ENCODE assay signal across 1 cellular context in the genomic region with DNA sequence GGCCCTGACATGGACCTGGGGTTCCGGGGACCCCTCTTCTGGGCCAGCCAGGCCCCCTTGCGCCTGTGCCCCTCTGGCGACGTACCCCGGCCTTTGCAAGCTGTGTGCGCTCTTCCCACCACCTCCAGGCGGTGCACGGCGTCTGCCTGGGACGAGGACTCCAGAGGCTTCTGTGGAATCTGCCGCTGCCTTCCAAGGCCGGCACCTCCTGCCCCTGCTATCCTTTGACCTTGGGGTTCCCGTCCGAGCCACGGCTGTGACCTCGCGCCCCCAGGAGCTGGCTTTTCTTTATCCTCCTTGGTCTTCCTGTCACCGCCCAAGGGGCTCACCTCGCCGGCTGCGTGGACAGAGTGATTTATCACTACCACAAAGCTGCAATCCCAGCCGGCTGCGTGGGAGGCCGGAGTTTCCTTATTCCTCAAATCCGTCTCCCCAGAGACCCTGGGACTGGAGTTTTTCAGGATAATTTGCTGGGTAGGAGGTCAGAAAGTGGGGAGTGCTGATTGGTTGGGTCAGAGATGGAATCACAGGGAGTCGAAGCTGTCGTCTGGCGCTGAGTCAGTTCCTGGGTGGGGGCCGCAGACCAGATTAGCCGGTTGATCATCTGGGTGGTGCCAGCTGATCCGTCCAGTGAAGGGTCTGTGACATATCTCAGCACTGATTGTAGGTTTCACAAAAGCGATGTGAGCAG.
TF ChIP-seq lines count a peak whose summit lies in the region.

No MANE protein-coding gene starts in this region.

TF ChIP-seq in HepG2, 621 proteins besides CTCF, POLR2A, EP300 and RAD21 (continued from another document and continues in another):
- TF ChIP-seq, protein P1, sequence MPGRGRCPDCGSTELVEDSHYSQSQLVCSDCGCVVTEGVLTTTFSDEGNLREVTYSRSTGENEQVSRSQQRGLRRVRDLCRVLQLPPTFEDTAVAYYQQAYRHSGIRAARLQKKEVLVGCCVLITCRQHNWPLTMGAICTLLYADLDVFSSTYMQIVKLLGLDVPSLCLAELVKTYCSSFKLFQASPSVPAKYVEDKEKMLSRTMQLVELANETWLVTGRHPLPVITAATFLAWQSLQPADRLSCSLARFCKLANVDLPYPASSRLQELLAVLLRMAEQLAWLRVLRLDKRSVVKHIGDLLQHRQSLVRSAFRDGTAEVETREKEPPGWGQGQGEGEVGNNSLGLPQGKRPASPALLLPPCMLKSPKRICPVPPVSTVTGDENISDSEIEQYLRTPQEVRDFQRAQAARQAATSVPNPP (CRISPR knock-in tag; IDR thresholded peaks at IDR 0.05) = no peak
- TF ChIP-seq FLYWCH1 (CRISPR knock-in tag; IDR thresholded peaks at IDR 0.05) (no peak), ZNF614 (CRISPR knock-in tag; IDR thresholded peaks at IDR 0.05; ENCODE audit: borderline replicate concordance) (peak; percentile 11; the same call in 1 of the 2 replicates), ZNF747 (CRISPR knock-in tag; IDR thresholded peaks at IDR 0.05; ENCODE audit: borderline replicate concordance) (no peak), EZH2 (conservative IDR thresholded peaks at IDR 0.05; ENCODE audit: low read depth, low read length) (no peak), RBFOX2 (IDR thresholded peaks at IDR 0.05; ENCODE audit: low read depth, low read length) (peak; percentile 42), CCAR2 (optimal IDR thresholded peaks at IDR 0.05; ENCODE audit: low read depth, low read length) (no peak), KAT2B (IDR thresholded peaks at IDR 0.05; ENCODE audit: borderline replicate concordance, low read depth, low read length) (no peak), NR2F1 (CRISPR knock-in tag; IDR thresholded peaks at IDR 0.05) (peak; percentile 78 to 85), ZNF83 (CRISPR knock-in tag; IDR thresholded peaks at IDR 0.05; ENCODE audit: borderline replicate concordance) (no peak; the same call in 1 of the 2 replicates), ARNTL (CRISPR knock-in tag; IDR thresholded peaks at IDR 0.05) (no peak), HIVEP1 (CRISPR knock-in tag; IDR thresholded peaks at IDR 0.05) (peak; percentile 77), ZNF256 (CRISPR knock-in tag; conservative IDR thresholded peaks at IDR 0.05) (no peak; the same call in 1 of the 2 replicates), ZIK1 (CRISPR knock-in tag; IDR thresholded peaks at IDR 0.05; ENCODE audit: borderline replicate concordance, low read depth) (no peak), ZNF33A (CRISPR knock-in tag; IDR thresholded peaks at IDR 0.05; ENCODE audit: borderline replicate concordance) (no peak), ZNF720 (CRISPR knock-in tag; IDR thresholded peaks at IDR 0.05) (no peak), TBP (CRISPR knock-in tag; IDR thresholded peaks at IDR 0.05) (no peak), STAG1 (CRISPR knock-in tag; IDR thresholded peaks at IDR 0.05) (peak; percentile 66), HNF4A (CRISPR knock-in tag; IDR thresholded peaks at IDR 0.05) (peak; percentile 45), THYN1 (CRISPR knock-in tag; IDR thresholded peaks at IDR 0.05; ENCODE audit: borderline replicate concordance, low read depth) (no peak), ELF1 (CRISPR knock-in tag; IDR thresholded peaks at IDR 0.05) (no peak), ZNF136 (CRISPR knock-in tag; IDR thresholded peaks at IDR 0.05; ENCODE audit: low read depth) (peak; percentile 67; the same call in 1 of the 2 replicates), ZFP37 (CRISPR knock-in tag; IDR thresholded peaks at IDR 0.05; ENCODE audit: borderline replicate concordance) (0 out of 2 replicates have a peak, but pooled peaks have one; percentile 35), AGO1 (IDR thresholded peaks at IDR 0.05; ENCODE audit: low read depth, low read length, poor library complexity, severe bottlenecking) (no peak), ZNF644 (CRISPR knock-in tag; IDR thresholded peaks at IDR 0.05; ENCODE audit: low read depth) (no peak), KDM5A (IDR thresholded peaks at IDR 0.05; ENCODE audit: borderline replicate concordance, low read length) (no peak), BHLHE40 (IDR thresholded peaks at IDR 0.05; ENCODE audit: low read length) (no peak), ZSCAN30 (CRISPR knock-in tag; IDR thresholded peaks at IDR 0.05) (no peak), ZNF788 (CRISPR knock-in tag; IDR thresholded peaks at IDR 0.05; ENCODE audit: borderline replicate concordance) (no peak; the same call in 1 of the 2 replicates), HNRNPL (IDR thresholded peaks at IDR 0.05; ENCODE audit: low read depth, low read length) (no peak), ZNF768 (CRISPR knock-in tag; IDR thresholded peaks at IDR 0.05) (0 out of 2 replicates have a peak, but pooled peaks have one; percentile 11), ZNF224 (CRISPR knock-in tag; IDR thresholded peaks at IDR 0.05) (0 out of 2 replicates have a peak, but pooled peaks have one; percentile 32), ZNF781 (CRISPR knock-in tag; IDR thresholded peaks at IDR 0.05; ENCODE audit: borderline replicate concordance, not compliant biosample characterization) (no peak), RELA (CRISPR knock-in tag; IDR thresholded peaks at IDR 0.05) (no peak), SALL1 (CRISPR knock-in tag; IDR thresholded peaks at IDR 0.05) (peak; percentile 43), ZNF12 (CRISPR knock-in tag; IDR thresholded peaks at IDR 0.05) (no peak), ZNF563 (CRISPR knock-in tag; IDR thresholded peaks at IDR 0.05) (0 out of 2 replicates have a peak, but pooled peaks have one; percentile 16), POLR2AphosphoS2 (IDR thresholded peaks at IDR 0.05; ENCODE audit: low read depth, low read length) (no peak), SIN3A (IDR thresholded peaks at IDR 0.05; ENCODE audit: borderline replicate concordance, low read depth, low read length) (no peak), RXRB (CRISPR knock-in tag; IDR thresholded peaks at IDR 0.05; ENCODE audit: borderline replicate concordance) (peak; percentile 47), NFIB (CRISPR knock-in tag; IDR thresholded peaks at IDR 0.05; ENCODE audit: borderline replicate concordance) (no peak), ZSCAN29 (CRISPR knock-in tag; conservative IDR thresholded peaks at IDR 0.05) (peak; percentile 67; the same call in 1 of the 2 replicates), CCDC6 (CRISPR knock-in tag; IDR thresholded peaks at IDR 0.05) (no peak), NR1H2 (CRISPR knock-in tag; IDR thresholded peaks at IDR 0.05; ENCODE audit: borderline replicate concordance, low read depth) (no peak), U2AF1 (optimal IDR thresholded peaks at IDR 0.05; ENCODE audit: low read depth, low read length) (peak; percentile 14)
- TF ChIP-seq, protein P2, sequence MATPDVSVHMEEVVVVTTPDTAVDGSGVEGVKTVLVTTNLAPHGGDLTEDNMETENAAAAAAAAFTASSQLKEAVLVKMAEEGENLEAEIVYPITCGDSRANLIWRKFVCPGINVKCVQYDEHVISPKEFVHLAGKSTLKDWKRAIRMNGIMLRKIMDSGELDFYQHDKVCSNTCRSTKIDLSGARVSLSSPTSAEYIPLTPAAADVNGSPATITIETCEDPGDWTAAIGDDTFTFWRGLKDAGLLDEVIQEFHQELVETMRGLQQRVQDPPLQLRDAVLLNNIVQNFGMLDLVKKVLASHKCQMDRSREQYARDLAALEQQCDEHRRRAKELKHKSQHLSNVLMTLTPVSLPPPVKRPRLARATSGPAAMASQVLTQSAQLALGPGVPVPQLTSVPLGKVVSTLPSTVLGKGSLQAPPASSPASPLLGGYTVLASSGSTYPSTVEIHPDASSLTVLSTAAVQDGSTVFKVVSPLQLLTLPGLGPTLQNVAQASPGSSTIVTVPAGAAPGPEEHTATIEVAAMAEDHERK (CRISPR knock-in tag; IDR thresholded peaks at IDR 0.05; ENCODE audit: low read depth) = no peak
- TF ChIP-seq, protein P3, sequence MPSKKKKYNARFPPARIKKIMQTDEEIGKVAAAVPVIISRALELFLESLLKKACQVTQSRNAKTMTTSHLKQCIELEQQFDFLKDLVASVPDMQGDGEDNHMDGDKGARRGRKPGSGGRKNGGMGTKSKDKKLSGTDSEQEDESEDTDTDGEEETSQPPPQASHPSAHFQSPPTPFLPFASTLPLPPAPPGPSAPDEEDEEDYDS (CRISPR knock-in tag; IDR thresholded peaks at IDR 0.05) = peak; percentile 49
- TF ChIP-seq, protein P4, sequence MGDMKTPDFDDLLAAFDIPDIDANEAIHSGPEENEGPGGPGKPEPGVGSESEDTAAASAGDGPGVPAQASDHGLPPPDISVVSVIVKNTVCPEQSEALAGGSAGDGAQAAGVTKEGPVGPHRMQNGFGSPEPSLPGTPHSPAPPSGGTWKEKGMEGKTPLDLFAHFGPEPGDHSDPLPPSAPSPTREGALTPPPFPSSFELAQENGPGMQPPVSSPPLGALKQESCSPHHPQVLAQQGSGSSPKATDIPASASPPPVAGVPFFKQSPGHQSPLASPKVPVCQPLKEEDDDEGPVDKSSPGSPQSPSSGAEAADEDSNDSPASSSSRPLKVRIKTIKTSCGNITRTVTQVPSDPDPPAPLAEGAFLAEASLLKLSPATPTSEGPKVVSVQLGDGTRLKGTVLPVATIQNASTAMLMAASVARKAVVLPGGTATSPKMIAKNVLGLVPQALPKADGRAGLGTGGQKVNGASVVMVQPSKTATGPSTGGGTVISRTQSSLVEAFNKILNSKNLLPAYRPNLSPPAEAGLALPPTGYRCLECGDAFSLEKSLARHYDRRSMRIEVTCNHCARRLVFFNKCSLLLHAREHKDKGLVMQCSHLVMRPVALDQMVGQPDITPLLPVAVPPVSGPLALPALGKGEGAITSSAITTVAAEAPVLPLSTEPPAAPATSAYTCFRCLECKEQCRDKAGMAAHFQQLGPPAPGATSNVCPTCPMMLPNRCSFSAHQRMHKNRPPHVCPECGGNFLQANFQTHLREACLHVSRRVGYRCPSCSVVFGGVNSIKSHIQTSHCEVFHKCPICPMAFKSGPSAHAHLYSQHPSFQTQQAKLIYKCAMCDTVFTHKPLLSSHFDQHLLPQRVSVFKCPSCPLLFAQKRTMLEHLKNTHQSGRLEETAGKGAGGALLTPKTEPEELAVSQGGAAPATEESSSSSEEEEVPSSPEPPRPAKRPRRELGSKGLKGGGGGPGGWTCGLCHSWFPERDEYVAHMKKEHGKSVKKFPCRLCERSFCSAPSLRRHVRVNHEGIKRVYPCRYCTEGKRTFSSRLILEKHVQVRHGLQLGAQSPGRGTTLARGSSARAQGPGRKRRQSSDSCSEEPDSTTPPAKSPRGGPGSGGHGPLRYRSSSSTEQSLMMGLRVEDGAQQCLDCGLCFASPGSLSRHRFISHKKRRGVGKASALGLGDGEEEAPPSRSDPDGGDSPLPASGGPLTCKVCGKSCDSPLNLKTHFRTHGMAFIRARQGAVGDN (CRISPR knock-in tag; IDR thresholded peaks at IDR 0.05) = peak; percentile 90
- TF ChIP-seq, protein P5, sequence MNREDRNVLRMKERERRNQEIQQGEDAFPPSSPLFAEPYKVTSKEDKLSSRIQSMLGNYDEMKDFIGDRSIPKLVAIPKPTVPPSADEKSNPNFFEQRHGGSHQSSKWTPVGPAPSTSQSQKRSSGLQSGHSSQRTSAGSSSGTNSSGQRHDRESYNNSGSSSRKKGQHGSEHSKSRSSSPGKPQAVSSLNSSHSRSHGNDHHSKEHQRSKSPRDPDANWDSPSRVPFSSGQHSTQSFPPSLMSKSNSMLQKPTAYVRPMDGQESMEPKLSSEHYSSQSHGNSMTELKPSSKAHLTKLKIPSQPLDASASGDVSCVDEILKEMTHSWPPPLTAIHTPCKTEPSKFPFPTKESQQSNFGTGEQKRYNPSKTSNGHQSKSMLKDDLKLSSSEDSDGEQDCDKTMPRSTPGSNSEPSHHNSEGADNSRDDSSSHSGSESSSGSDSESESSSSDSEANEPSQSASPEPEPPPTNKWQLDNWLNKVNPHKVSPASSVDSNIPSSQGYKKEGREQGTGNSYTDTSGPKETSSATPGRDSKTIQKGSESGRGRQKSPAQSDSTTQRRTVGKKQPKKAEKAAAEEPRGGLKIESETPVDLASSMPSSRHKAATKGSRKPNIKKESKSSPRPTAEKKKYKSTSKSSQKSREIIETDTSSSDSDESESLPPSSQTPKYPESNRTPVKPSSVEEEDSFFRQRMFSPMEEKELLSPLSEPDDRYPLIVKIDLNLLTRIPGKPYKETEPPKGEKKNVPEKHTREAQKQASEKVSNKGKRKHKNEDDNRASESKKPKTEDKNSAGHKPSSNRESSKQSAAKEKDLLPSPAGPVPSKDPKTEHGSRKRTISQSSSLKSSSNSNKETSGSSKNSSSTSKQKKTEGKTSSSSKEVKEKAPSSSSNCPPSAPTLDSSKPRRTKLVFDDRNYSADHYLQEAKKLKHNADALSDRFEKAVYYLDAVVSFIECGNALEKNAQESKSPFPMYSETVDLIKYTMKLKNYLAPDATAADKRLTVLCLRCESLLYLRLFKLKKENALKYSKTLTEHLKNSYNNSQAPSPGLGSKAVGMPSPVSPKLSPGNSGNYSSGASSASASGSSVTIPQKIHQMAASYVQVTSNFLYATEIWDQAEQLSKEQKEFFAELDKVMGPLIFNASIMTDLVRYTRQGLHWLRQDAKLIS (CRISPR knock-in tag; IDR thresholded peaks at IDR 0.05) = no peak
- TF ChIP-seq, protein P6, sequence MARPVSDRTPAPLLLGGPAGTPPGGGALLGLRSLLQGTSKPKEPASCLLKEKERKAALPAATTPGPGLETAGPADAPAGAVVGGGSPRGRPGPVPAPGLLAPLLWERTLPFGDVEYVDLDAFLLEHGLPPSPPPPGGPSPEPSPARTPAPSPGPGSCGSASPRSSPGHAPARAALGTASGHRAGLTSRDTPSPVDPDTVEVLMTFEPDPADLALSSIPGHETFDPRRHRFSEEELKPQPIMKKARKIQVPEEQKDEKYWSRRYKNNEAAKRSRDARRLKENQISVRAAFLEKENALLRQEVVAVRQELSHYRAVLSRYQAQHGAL (CRISPR knock-in tag; IDR thresholded peaks at IDR 0.05; ENCODE audit: not compliant biosample characterization) = no peak
- TF ChIP-seq, protein P7, sequence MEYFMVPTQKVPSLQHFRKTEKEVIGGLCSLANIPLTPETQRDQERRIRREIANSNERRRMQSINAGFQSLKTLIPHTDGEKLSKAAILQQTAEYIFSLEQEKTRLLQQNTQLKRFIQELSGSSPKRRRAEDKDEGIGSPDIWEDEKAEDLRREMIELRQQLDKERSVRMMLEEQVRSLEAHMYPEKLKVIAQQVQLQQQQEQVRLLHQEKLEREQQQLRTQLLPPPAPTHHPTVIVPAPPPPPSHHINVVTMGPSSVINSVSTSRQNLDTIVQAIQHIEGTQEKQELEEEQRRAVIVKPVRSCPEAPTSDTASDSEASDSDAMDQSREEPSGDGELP (IDR thresholded peaks at IDR 0.05; ENCODE audit: borderline replicate concordance, low read depth) = peak; percentile 90
- TF ChIP-seq, protein P8, sequence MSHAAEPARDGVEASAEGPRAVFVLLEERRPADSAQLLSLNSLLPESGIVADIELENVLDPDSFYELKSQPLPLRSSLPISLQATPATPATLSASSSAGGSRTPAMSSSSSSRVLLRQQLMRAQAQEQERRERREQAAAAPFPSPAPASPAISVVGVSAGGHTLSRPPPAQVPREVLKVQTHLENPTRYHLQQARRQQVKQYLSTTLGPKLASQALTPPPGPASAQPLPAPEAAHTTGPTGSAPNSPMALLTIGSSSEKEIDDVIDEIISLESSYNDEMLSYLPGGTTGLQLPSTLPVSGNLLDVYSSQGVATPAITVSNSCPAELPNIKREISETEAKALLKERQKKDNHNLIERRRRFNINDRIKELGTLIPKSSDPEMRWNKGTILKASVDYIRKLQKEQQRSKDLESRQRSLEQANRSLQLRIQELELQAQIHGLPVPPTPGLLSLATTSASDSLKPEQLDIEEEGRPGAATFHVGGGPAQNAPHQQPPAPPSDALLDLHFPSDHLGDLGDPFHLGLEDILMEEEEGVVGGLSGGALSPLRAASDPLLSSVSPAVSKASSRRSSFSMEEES (CRISPR knock-in tag; IDR thresholded peaks at IDR 0.05) = no peak
- TF ChIP-seq, protein P9, sequence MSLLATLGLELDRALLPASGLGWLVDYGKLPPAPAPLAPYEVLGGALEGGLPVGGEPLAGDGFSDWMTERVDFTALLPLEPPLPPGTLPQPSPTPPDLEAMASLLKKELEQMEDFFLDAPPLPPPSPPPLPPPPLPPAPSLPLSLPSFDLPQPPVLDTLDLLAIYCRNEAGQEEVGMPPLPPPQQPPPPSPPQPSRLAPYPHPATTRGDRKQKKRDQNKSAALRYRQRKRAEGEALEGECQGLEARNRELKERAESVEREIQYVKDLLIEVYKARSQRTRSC (CRISPR knock-in tag; IDR thresholded peaks at IDR 0.05; ENCODE audit: low read depth) = no peak
